Comparison of ENCODE assay signal across 8 cellular contexts in the genomic region with DNA sequence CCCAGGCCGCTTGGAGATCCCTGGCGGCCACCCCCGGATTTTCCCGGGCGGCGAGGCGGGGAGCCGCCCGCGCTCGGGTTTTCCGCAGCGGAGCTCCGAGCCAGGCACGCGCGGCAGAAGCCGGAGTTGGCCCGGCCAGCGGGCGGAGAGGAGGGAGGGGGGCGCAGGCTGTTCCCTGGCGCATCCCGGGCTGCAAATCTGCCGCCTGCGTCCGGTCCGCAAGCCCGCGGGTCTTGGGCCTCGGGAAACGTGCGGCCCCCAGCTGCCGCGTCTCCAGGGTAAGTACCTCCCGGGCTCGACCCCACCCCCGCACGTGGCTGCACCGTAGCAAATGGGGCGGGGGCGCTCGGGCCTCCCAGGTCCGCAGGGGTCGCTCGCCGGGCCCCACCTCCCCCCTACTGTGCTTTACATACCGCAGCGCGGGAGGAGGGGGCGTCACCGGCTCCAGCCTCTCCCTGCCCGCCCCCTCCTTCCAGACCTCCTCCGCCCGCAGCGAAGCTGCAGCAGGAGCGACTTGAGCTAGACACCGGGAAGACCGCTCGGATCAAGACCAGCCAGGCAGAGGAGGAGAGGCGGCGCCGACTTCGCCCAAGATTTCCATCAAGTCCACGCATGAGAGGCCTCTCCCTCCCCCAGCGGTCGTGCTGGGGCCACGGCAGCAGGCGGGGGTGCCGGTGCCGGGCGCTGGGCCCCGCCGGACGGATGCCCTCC. TPM values are rescaled to one million over a fixed set of nuclear protein-coding genes. Genes with fewer than 3 reads are reported as not detected.
DNase-seq lines count a peak whose midpoint lies in the region; ATAC-seq and TF ChIP-seq lines count a peak whose summit lies in the region.

No MANE protein-coding gene starts in this region.

- no peak for TF ChIP-seq POLR2A in transverse colon (IDR thresholded peaks at IDR 0.05)

- peaks cover 5% of the 10 kb centered on the region for H3K36me3 Mint-ChIP-seq in activated naive CD4-positive, alpha-beta T cell treated with anti-CD3 and anti-CD28 coated beads, Interleukin-2, amount 50 U/mL, for 24 hours

- H3K27me3 ChIP-seq in left lung: peaks cover 29 to 71% of the 10 kb centered on the region in 2 donors
- peaks cover 53% of the 10 kb centered on the region for H3K27me3 ChIP-seq in transverse colon

- peaks cover 10% of the 10 kb centered on the region for H3K27me3 Mint-ChIP-seq in activated naive CD4-positive, alpha-beta T cell treated with anti-CD3 and anti-CD28 coated beads, Interleukin-2, amount 50 U/mL, for 24 hours

- H3K9me3 Mint-ChIP-seq in activated naive CD4-positive, alpha-beta T cell treated with anti-CD3 and anti-CD28 coated beads, Interleukin-2, amount 50 U/mL, for 24 hours: no peaks in the 10 kb centered on the region

- DNase-seq in activated naive CD4-positive, alpha-beta T cell (lab: John Stamatoyannopoulos, UW): no peak
- DNase-seq in caudate nucleus (lab: John Stamatoyannopoulos, UW): peak in 14 of 61 donors; percentile 17 to 64 (median 43)
- DNase-seq in left lung: peak; percentile 46 to 77
- peak; percentile 25 for DNase-seq in transverse colon
- DNase-seq in NCI-H1694 treated with DMSO at 0.1 percent for 48 hours (lab: John Stamatoyannopoulos, UW): no peak
- DNase-seq in stimulated activated CD8-positive, alpha-beta memory T cell treated with anti-CD3 and anti-CD28 coated beads, Interleukin-4, amount 100 ng/mL, for 48 hours: no peak
- no peak for DNase-seq in GDM1 (lab: John Stamatoyannopoulos, UW)

- 1% methylated on average over 49 of the region's 75 CpGs; no CpG with 5 or more reads in 1 of the 2 donors for WGBS in transverse colon (ENCODE audit: low coverage in 1 of 2), 2 donors

- H3K4me1 ChIP-seq in left lung: peaks cover 20 to 43% of the 10 kb centered on the region in 2 donors
- H3K4me1 ChIP-seq in transverse colon: peaks cover 7 to 58% (median 43%) of the 10 kb centered on the region in 4 donors

- H3K36me3 ChIP-seq in left lung: peaks cover 0 to 21% of the 10 kb centered on the region in 2 donors
- H3K36me3 ChIP-seq in transverse colon: peaks cover 0 to 3% (median 0%) of the 10 kb centered on the region in 4 donors

- no peak for TF ChIP-seq EP300 in transverse colon (IDR thresholded peaks at IDR 0.05; ENCODE audit: low read depth)

- no peak overlapping the region for H3K27ac Mint-ChIP-seq in activated naive CD4-positive, alpha-beta T cell treated with anti-CD3 and anti-CD28 coated beads, Interleukin-2, amount 50 U/mL, for 24 hours

- peak overlapping the region; percentile 34 to 54 for H3K4me3 ChIP-seq in left lung
- H3K4me3 ChIP-seq in transverse colon: peak overlapping the region; percentile 46 to 68 (median 58)

- peak; percentile 1 for ATAC-seq in left lung

- in situ Hi-C loops in transverse colon (cut with MboI; ENCODE audit: low pct_ligation_motif_present in 1 of 4, low pct_unique_long_range_greater_than_20kb in 1 of 4, low sequenced_read_pairs in 3 of 4): no loop called here

- H3K4me1 Mint-ChIP-seq in activated naive CD4-positive, alpha-beta T cell treated with anti-CD3 and anti-CD28 coated beads, Interleukin-2, amount 50 U/mL, for 24 hours: no peaks in the 10 kb centered on the region

- intact Hi-C loops in left lung (cut with DNase I): no loop called here
- intact Hi-C loops in transverse colon (cut with DNase I; ENCODE audit: low total_unique reads): loop anchor here (5.0 to 10.0 kb wide), 2 partner anchors 60 to 237 kb away; partner anchors contain the start of gene SRSF4

- H3K4me3 Mint-ChIP-seq in activated naive CD4-positive, alpha-beta T cell treated with anti-CD3 and anti-CD28 coated beads, Interleukin-2, amount 50 U/mL, for 24 hours: peak overlapping the region; percentile 55

- no peaks in the 10 kb centered on the region for H3K9me3 ChIP-seq in left lung
- no peaks in the 10 kb centered on the region for H3K9me3 ChIP-seq in transverse colon

- H3K27ac ChIP-seq in caudate nucleus (ENCODE audit: low read depth, low read length): peak overlapping the region; percentile 58
- peak overlapping the region; percentile 58 to 91 for H3K27ac ChIP-seq in left lung
- H3K27ac ChIP-seq in transverse colon: peak overlapping the region; percentile 94 to 97 (median 94)

- TF ChIP-seq CTCF in left lung (IDR thresholded peaks at IDR 0.05) (no peak), transverse colon (IDR thresholded peaks at IDR 0.05) (no peak)

RNA-seq across cellular contexts. Expression of gene TMEM200B, which starts 1.6 kb away (rescaled TPM):
- total RNA-seq in left lung: 1 to 10 TPM; 5.7 to 6.2 TPM
- 1 to 10 TPM; 1.6 to 7.5 (median 4.2) TPM for total RNA-seq in transverse colon

RNA-seq across cellular contexts. Expression of gene SRSF4, which starts 59.6 kb away (rescaled TPM):
- 10 to 100 TPM; 66.0 to 70.0 TPM for total RNA-seq in left lung
- 10 to 100 TPM; 67.3 to 98.0 (median 72.4) TPM for total RNA-seq in transverse colon

Comparison
In these comparisons a context has a peak if more than half of its experiments do, and no peak if none do; other contexts are left out.
1. DNase-seq: peak in left lung (2 of 2) and transverse colon (single experiment); none in activated naive CD4-positive, alpha-beta T cell (0 of 4), NCI-H1694 treated with DMSO at 0.1 percent for 48 hours (single experiment), stimulated activated CD8-positive, alpha-beta memory T cell treated with anti-CD3 and anti-CD28 coated beads, Interleukin-4, amount 100 ng/mL, for 48 hours (single experiment) and GDM1 (single experiment).
2. Peak in every context shown above with its lines, with median percentiles within 50 percentile points of each other: H3K27ac ChIP-seq.